Comparison of ENCODE assay signal across 38 cellular contexts in the genomic region with DNA sequence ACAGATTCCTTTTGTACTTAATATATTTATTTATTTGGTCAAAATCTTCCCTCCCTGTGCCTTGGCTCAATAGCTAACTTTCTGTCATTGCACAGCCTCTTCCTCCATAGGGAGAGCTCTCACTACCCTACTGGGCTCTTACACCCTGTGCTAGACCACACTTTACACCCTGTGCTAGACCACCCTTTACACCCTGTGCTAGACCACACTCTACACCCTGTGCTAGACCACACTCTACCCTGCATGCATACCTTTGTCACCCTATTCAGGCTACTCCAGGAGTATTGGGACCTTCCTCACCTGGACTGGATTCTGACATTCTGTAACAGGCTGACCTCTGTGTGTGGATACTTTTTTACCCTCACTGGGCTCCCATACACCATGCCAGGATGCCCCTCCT.
"Had no signal": no experiment of that assay in that cellular context is flagged by ENCODE, and none has a peak within 500 bp of the region (broad histone marks: within the 10 kb centered on the region; RNA-seq: fewer than 3 reads in every experiment).

No MANE protein-coding gene starts in this region.

- H3K9me3 Mint-ChIP-seq: activated CD4-positive, alpha-beta memory T cell treated with anti-CD3 and anti-CD28 coated beads, Interleukin-2, amount 10 ng/mL, durations not matched to agents 7 days and 5 days; activated CD4-positive, alpha-beta T cell treated with anti-CD3 and anti-CD28 coated beads, Interleukin-2, amount 10 ng/mL, durations not matched to agents 7 days and 5 days; activated naive CD4-positive, alpha-beta T cell treated with anti-CD3 and anti-CD28 coated beads, Interleukin-2, amount 10 ng/mL, durations not matched to agents 7 days and 5 days; activated naive CD4-positive, alpha-beta T cell treated with anti-CD3 and anti-CD28 coated beads, Interleukin-2, amount 50 U/mL, for 24 hours; activated naive CD8-positive, alpha-beta T cell treated with anti-CD3 and anti-CD28 coated beads, Interleukin-2, amount 10 ng/mL, durations not matched to agents 7 days and 5 days; activated naive CD8-positive, alpha-beta T cell treated with anti-CD3 and anti-CD28 coated beads, Interleukin-2, amount 50 U/mL, for 24 hours; activated T-cell treated with anti-CD3 and anti-CD28 coated beads, Interleukin-2, amount 50 U/mL, for 24 hours; activated T-helper 2 cell treated with anti-CD3 and anti-CD28 coated beads, Interferon-gamma antibody, Interleukin-2, Interleukin-4, amounts not matched to agents 10 μg/mL and 5 μg/mL and 100 μg/mL, durations not matched to agents 14 hours and 24 hours and 36 hours; T-helper 1 cell treated with Interleukin-12 subunit alpha and Interleukin-12 subunit beta and Interleukin-4 antibody, amounts not matched to agents 30 μg/mL and 1 μg/mL, for 36 hours; T-helper 2 cell treated with Interferon-gamma antibody and Interleukin-4, amounts not matched to agents 5 μg/mL and 100 μg/mL, for 36 hours; WTC11 had no signal

- H3K4me3 ChIP-seq: ascending aorta, cardiac muscle cell had no signal

- H3K4me1 Mint-ChIP-seq: activated CD4-positive, alpha-beta memory T cell treated with anti-CD3 and anti-CD28 coated beads, Interleukin-2, amount 10 ng/mL, durations not matched to agents 7 days and 5 days; activated CD4-positive, alpha-beta T cell treated with anti-CD3 and anti-CD28 coated beads for 36 hours; activated CD4-positive, alpha-beta T cell treated with anti-CD3 and anti-CD28 coated beads, Interleukin-2, amount 10 ng/mL, durations not matched to agents 7 days and 5 days; activated CD8-positive, alpha-beta memory T cell treated with anti-CD3 and anti-CD28 coated beads, Interleukin-2, amount 10 ng/mL, durations not matched to agents 7 days and 5 days; activated naive CD4-positive, alpha-beta T cell treated with anti-CD3 and anti-CD28 coated beads, Interleukin-2, amount 10 ng/mL, durations not matched to agents 7 days and 5 days; activated naive CD4-positive, alpha-beta T cell treated with anti-CD3 and anti-CD28 coated beads, Interleukin-2, amount 50 U/mL, for 24 hours; activated naive CD8-positive, alpha-beta T cell treated with anti-CD3 and anti-CD28 coated beads, Interleukin-2, amount 10 ng/mL, durations not matched to agents 7 days and 5 days; activated naive CD8-positive, alpha-beta T cell treated with anti-CD3 and anti-CD28 coated beads, Interleukin-2, amount 50 U/mL, for 24 hours; brain; central memory CD8-positive, alpha-beta T cell; WTC11 had no signal

- H3K4me1 ChIP-seq: ascending aorta had no signal

- H3K4me3 Mint-ChIP-seq: activated CD4-positive, alpha-beta memory T cell treated with anti-CD3 and anti-CD28 coated beads, Interleukin-2, amount 10 ng/mL, durations not matched to agents 7 days and 5 days; activated CD4-positive, alpha-beta T cell treated with anti-CD3 and anti-CD28 coated beads for 36 hours; activated CD4-positive, alpha-beta T cell treated with anti-CD3 and anti-CD28 coated beads, Interleukin-2, amount 10 ng/mL, durations not matched to agents 7 days and 5 days; activated CD8-positive, alpha-beta memory T cell treated with anti-CD3 and anti-CD28 coated beads, Interleukin-2, amount 10 ng/mL, durations not matched to agents 7 days and 5 days; activated CD8-positive, alpha-beta T cell treated with anti-CD3 and anti-CD28 coated beads, Interleukin-2, amount 10 ng/mL, durations not matched to agents 7 days and 5 days; activated naive CD4-positive, alpha-beta T cell treated with anti-CD3 and anti-CD28 coated beads, Interleukin-2, amount 10 ng/mL, durations not matched to agents 7 days and 5 days; activated naive CD4-positive, alpha-beta T cell treated with anti-CD3 and anti-CD28 coated beads, Interleukin-2, amount 50 U/mL, for 24 hours; activated naive CD8-positive, alpha-beta T cell; activated naive CD8-positive, alpha-beta T cell treated with anti-CD3 and anti-CD28 coated beads, Interleukin-2, amount 10 ng/mL, durations not matched to agents 7 days and 5 days; activated naive CD8-positive, alpha-beta T cell treated with anti-CD3 and anti-CD28 coated beads, Interleukin-2, amount 50 U/mL, for 24 hours; activated T-cell treated with anti-CD3 and anti-CD28 coated beads, Interleukin-2, amount 50 U/mL, for 24 hours; brain; central memory CD8-positive, alpha-beta T cell; T-helper 1 cell treated with Interleukin-12 subunit alpha and Interleukin-12 subunit beta and Interleukin-4 antibody, amounts not matched to agents 30 μg/mL and 1 μg/mL, for 36 hours; T-helper 2 cell treated with Interferon-gamma antibody and Interleukin-4, amounts not matched to agents 5 μg/mL and 100 μg/mL, for 36 hours; WTC11 had no signal

- H3K27ac Mint-ChIP-seq: activated CD4-positive, alpha-beta memory T cell treated with anti-CD3 and anti-CD28 coated beads, Interleukin-2, amount 10 ng/mL, durations not matched to agents 7 days and 5 days; activated CD4-positive, alpha-beta T cell treated with anti-CD3 and anti-CD28 coated beads for 36 hours; activated CD4-positive, alpha-beta T cell treated with anti-CD3 and anti-CD28 coated beads, Interleukin-2, amount 10 ng/mL, durations not matched to agents 7 days and 5 days; activated CD8-positive, alpha-beta memory T cell treated with anti-CD3 and anti-CD28 coated beads, Interleukin-2, amount 10 ng/mL, durations not matched to agents 7 days and 5 days; activated CD8-positive, alpha-beta T cell treated with anti-CD3 and anti-CD28 coated beads, Interleukin-2, amount 10 ng/mL, durations not matched to agents 7 days and 5 days; activated naive CD4-positive, alpha-beta T cell treated with anti-CD3 and anti-CD28 coated beads, Interleukin-2, amount 10 ng/mL, durations not matched to agents 7 days and 5 days; activated naive CD4-positive, alpha-beta T cell treated with anti-CD3 and anti-CD28 coated beads, Interleukin-2, amount 50 U/mL, for 24 hours; activated naive CD8-positive, alpha-beta T cell; activated naive CD8-positive, alpha-beta T cell treated with anti-CD3 and anti-CD28 coated beads, Interleukin-2, amount 10 ng/mL, durations not matched to agents 7 days and 5 days; activated naive CD8-positive, alpha-beta T cell treated with anti-CD3 and anti-CD28 coated beads, Interleukin-2, amount 50 U/mL, for 24 hours; activated T-cell treated with anti-CD3 and anti-CD28 coated beads, Interleukin-2, amount 50 U/mL, for 24 hours; activated T-helper 2 cell treated with anti-CD3 and anti-CD28 coated beads, Interferon-gamma antibody, Interleukin-2, Interleukin-4, amounts not matched to agents 10 μg/mL and 5 μg/mL and 100 μg/mL, durations not matched to agents 14 hours and 24 hours and 36 hours; brain; T-helper 1 cell treated with Interleukin-12 subunit alpha and Interleukin-12 subunit beta and Interleukin-4 antibody, amounts not matched to agents 30 μg/mL and 1 μg/mL, for 36 hours; T-helper 2 cell treated with Interferon-gamma antibody and Interleukin-4, amounts not matched to agents 5 μg/mL and 100 μg/mL, for 36 hours; WTC11 had no signal

- DNase-seq: activated CD4-positive, alpha-beta memory T cell treated with anti-CD3 and anti-CD28 coated beads, Interleukin-2, amount 10 ng/mL, durations not matched to agents 7 days and 5 days; activated CD4-positive, alpha-beta T cell treated with anti-CD3 and anti-CD28 coated beads for 1 hour; activated CD4-positive, alpha-beta T cell treated with anti-CD3 and anti-CD28 coated beads for 36 hours; activated CD4-positive, alpha-beta T cell treated with anti-CD3 and anti-CD28 coated beads for 48 hours; activated CD4-positive, alpha-beta T cell treated with anti-CD3 and anti-CD28 coated beads, Interleukin-2, amount 10 ng/mL, durations not matched to agents 7 days and 5 days; activated CD4-positive, alpha-beta T cell treated with anti-CD3 and anti-CD28 coated beads, Interleukin-2, amount 50 U/mL, for 48 hours; activated CD4-positive, CD25-positive, alpha-beta regulatory T cell; activated CD8-positive, alpha-beta memory T cell treated with anti-CD3 and anti-CD28 coated beads for 24 hours; activated CD8-positive, alpha-beta memory T cell treated with anti-CD3 and anti-CD28 coated beads, Interleukin-2, amount 10 ng/mL, durations not matched to agents 7 days and 5 days; activated CD8-positive, alpha-beta memory T cell treated with anti-CD3 and anti-CD28 coated beads, Interleukin-2, amount 50 U/mL, for 48 hours; activated CD8-positive, alpha-beta T cell treated with anti-CD3 and anti-CD28 coated beads, Interleukin-2, amount 10 ng/mL, durations not matched to agents 7 days and 5 days; activated effector memory CD4-positive, alpha-beta T cell treated with Interleukin-2 at 50 U/mL for 16 hours; activated gamma-delta T cell; activated naive CD4-positive, alpha-beta T cell treated with anti-CD3 and anti-CD28 coated beads, Interleukin-2, amount 10 ng/mL, durations not matched to agents 7 days and 5 days; activated naive CD4-positive, alpha-beta T cell treated with Interleukin-2 at 50 U/mL for 16 hours; activated naive CD8-positive, alpha-beta T cell treated with anti-CD3 and anti-CD28 coated beads, Interleukin-2, amount 10 ng/mL, durations not matched to agents 7 days and 5 days; activated naive CD8-positive, alpha-beta T cell treated with anti-CD3 and anti-CD28 coated beads, Interleukin-2, amount 50 U/mL, for 24 hours; activated T-cell treated with anti-CD3 and anti-CD28 coated beads, Interleukin-2, amount 50 U/mL, for 24 hours; activated T-cell treated with anti-CD3 and anti-CD28 coated beads, Interleukin-2, amount 50 U/mL, for 48 hours; amygdala; anterior cingulate cortex; caudate nucleus; SW 1271; T-helper 1 cell; T-helper 2 cell; T-helper 9 cell; WERI-Rb-1 had no signal

- H3K27me3 Mint-ChIP-seq: activated CD4-positive, alpha-beta memory T cell treated with anti-CD3 and anti-CD28 coated beads, Interleukin-2, amount 10 ng/mL, durations not matched to agents 7 days and 5 days; activated CD4-positive, alpha-beta T cell treated with anti-CD3 and anti-CD28 coated beads, Interleukin-2, amount 10 ng/mL, durations not matched to agents 7 days and 5 days; activated CD8-positive, alpha-beta memory T cell treated with anti-CD3 and anti-CD28 coated beads, Interleukin-2, amount 10 ng/mL, durations not matched to agents 7 days and 5 days; activated naive CD4-positive, alpha-beta T cell treated with anti-CD3 and anti-CD28 coated beads, Interleukin-2, amount 10 ng/mL, durations not matched to agents 7 days and 5 days; activated naive CD8-positive, alpha-beta T cell treated with anti-CD3 and anti-CD28 coated beads, Interleukin-2, amount 10 ng/mL, durations not matched to agents 7 days and 5 days; activated naive CD8-positive, alpha-beta T cell treated with anti-CD3 and anti-CD28 coated beads, Interleukin-2, amount 50 U/mL, for 24 hours; activated T-cell treated with anti-CD3 and anti-CD28 coated beads, Interleukin-2, amount 50 U/mL, for 24 hours; central memory CD8-positive, alpha-beta T cell had no signal

- H3K36me3 Mint-ChIP-seq: activated CD8-positive, alpha-beta memory T cell treated with anti-CD3 and anti-CD28 coated beads, Interleukin-2, amount 10 ng/mL, durations not matched to agents 7 days and 5 days; activated naive CD4-positive, alpha-beta T cell treated with anti-CD3 and anti-CD28 coated beads, Interleukin-2, amount 10 ng/mL, durations not matched to agents 7 days and 5 days; activated naive CD4-positive, alpha-beta T cell treated with anti-CD3 and anti-CD28 coated beads, Interleukin-2, amount 50 U/mL, for 24 hours; activated naive CD8-positive, alpha-beta T cell; activated naive CD8-positive, alpha-beta T cell treated with anti-CD3 and anti-CD28 coated beads, Interleukin-2, amount 10 ng/mL, durations not matched to agents 7 days and 5 days; brain; WTC11 had no signal

- H3K27ac ChIP-seq: ascending aorta, cardiac muscle cell, WERI-Rb-1 had no signal

- H3K27me3 ChIP-seq: ascending aorta, cardiac muscle cell had no signal

- H3K36me3 ChIP-seq: ascending aorta, cardiac muscle cell, WERI-Rb-1 had no signal

- H3K9me3 ChIP-seq: ascending aorta had no signal

- ATAC-seq: activated CD4-positive, alpha-beta T cell treated with anti-CD3 and anti-CD28 coated beads for 36 hours; activated CD4-positive, CD25-positive, alpha-beta regulatory T cell treated with anti-CD3 and anti-CD28 coated beads, Interleukin-2, amount 50 U/mL, for 24 hours; activated CD8-positive, alpha-beta memory T cell treated with anti-CD3 and anti-CD28 coated beads, Interleukin-2, amount 10 ng/mL, durations not matched to agents 7 days and 5 days; activated CD8-positive, alpha-beta T cell treated with anti-CD3 and anti-CD28 coated beads, Interleukin-2, amount 10 ng/mL, durations not matched to agents 7 days and 5 days; activated naive CD8-positive, alpha-beta T cell treated with anti-CD3 and anti-CD28 coated beads, Interleukin-2, amount 50 U/mL, for 24 hours; WTC11 had no signal
